In the genomic region with DNA sequence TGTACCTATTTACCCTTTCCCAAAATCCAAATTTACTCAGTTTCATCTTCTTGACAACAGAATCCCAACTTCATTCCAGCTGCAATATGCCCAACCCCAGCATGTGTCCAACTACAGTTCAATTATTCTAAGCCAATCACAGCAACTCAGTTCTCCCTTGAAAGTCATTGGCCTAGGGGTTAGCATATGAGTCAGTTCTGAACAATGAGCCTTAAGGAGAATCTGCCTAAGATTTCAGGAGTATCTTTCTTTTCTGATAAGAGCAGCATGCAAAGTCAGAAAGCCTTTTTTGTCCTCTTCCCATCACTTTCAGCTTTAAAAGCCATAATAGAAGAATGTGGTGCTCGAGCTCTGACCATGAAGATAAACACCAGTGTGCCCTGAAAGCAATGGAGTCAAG, we compare ENCODE assay signal across 1 cellular context.
TF ChIP-seq lines count a peak whose summit lies in the region.

No MANE protein-coding gene starts in this region.

TF ChIP-seq in IMR-90, 13 proteins besides CTCF, POLR2A, EP300 and RAD21 (continued from another document):
- TF ChIP-seq ELK1 (IDR thresholded peaks at IDR 0.05; ENCODE audit: borderline replicate concordance, low read depth, low read length) (no peak), RFX5 (IDR thresholded peaks at IDR 0.05; ENCODE audit: low read depth, low read length) (no peak), BHLHE40 (IDR thresholded peaks at IDR 0.05; ENCODE audit: low read depth, low read length) (no peak), USF2 (IDR thresholded peaks at IDR 0.05; ENCODE audit: low read depth, low read length) (no peak), FOS (IDR thresholded peaks at IDR 0.05; ENCODE audit: low read depth, low read length) (no peak), MAZ (IDR thresholded peaks at IDR 0.05; ENCODE audit: borderline replicate concordance, low read depth, low read length) (no peak), SMC3 (IDR thresholded peaks at IDR 0.05; ENCODE audit: low read depth, low read length) (no peak), RCOR1 (IDR thresholded peaks at IDR 0.05; ENCODE audit: insufficient replicate concordance, low read length) (no peak), NFE2L2 (IDR thresholded peaks at IDR 0.05; ENCODE audit: low read depth, low read length) (no peak)
